18 cellular contexts compared by ENCODE assay signal in the genomic region with DNA sequence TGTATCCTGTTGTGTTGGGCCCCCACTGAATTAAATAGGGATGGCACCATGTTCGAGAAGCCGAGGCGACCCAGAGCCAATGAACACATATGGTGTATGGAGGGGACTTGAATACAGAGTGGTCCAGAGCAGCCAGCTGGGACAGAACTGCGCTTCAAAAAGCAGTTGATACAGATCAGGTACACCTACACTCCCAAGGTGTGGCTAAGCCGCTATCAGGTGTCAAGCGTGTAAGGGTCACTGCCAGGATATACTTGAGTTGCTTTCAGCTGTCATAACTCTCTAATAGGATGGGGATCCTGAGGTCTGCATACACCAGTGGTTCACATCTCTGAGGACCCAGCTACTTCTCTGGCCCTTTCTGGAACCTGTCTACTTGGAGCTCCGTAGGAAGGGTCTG. TPM values are rescaled to one million over a fixed set of nuclear protein-coding genes. Genes with fewer than 3 reads are reported as not detected.
DNase-seq lines count a peak whose midpoint lies in the region; ATAC-seq lines count a peak whose summit lies in the region.
"Had no signal": no experiment of that assay in that cellular context is flagged by ENCODE, and none has a peak within 500 bp of the region (broad histone marks: within the 10 kb centered on the region; RNA-seq: fewer than 3 reads in every experiment).

No MANE protein-coding gene starts in this region.

- peaks cover 3 to 9% (median 6%) of the 10 kb centered on the region in 3 experiments for H3K36me3 ChIP-seq in naive thymus-derived CD4-positive, alpha-beta T cell (ENCODE audit: control insufficient read depth in 2 of 3, insufficient read depth in 3 of 3, low read length in 3 of 3)
- peaks cover 10% of the 10 kb centered on the region for H3K36me3 ChIP-seq in thymus (ENCODE audit: control insufficient read depth, insufficient read depth)

- peaks cover 6% of the 10 kb centered on the region for H3K36me3 Mint-ChIP-seq in T-helper 17 cell (ENCODE audit: low read depth)
- peaks cover 4 to 12% (median 11%) of the 10 kb centered on the region in 5 donors for H3K36me3 Mint-ChIP-seq in naive thymus-derived CD4-positive, alpha-beta T cell
- H3K36me3 Mint-ChIP-seq: IgD-negative memory B cell had no signal

- no peak overlapping the region for H3K4me3 ChIP-seq in right cardiac atrium (ENCODE audit: low read length)
- H3K4me3 ChIP-seq in naive thymus-derived CD4-positive, alpha-beta T cell (ENCODE audit: low read length): no peak overlapping the region
- no peak overlapping the region for H3K4me3 ChIP-seq in thymus (ENCODE audit: low read length)

- ATAC-seq in Right ventricle myocardium superior (ENCODE audit: poor library complexity) (no peak), right cardiac atrium (no peak), T-helper 17 cell (no peak), GM21360 (IDR thresholded peaks at IDR 0.05; ENCODE audit: unreplicated experiment) (no peak)
- ATAC-seq in naive thymus-derived CD4-positive, alpha-beta T cell: no peak

- 94% methylated on average over 7 of the region's 7 CpGs for WGBS in right cardiac atrium
- WGBS in thymus: 89% methylated on average over 7 of the region's 7 CpGs

- H3K27me3 ChIP-seq in right cardiac atrium (ENCODE audit: control insufficient read depth, insufficient read depth) (no peaks in the 10 kb centered on the region), thymus (ENCODE audit: control insufficient read depth, insufficient read depth) (no peaks in the 10 kb centered on the region)
- H3K27me3 ChIP-seq in naive thymus-derived CD4-positive, alpha-beta T cell (ENCODE audit: control insufficient read depth in 2 of 2, insufficient read depth in 2 of 2, low read length in 2 of 2): no peaks in the 10 kb centered on the region

- peak overlapping the region; percentile 49 for H3K27ac Mint-ChIP-seq in T-helper 17 cell
- peak overlapping the region in 8 of 9 donors; percentile 96 to 100 (median 99) for H3K27ac Mint-ChIP-seq in naive thymus-derived CD4-positive, alpha-beta T cell
- H3K27ac Mint-ChIP-seq: H9 had no signal

- H3K4me1 ChIP-seq in right cardiac atrium (ENCODE audit: control insufficient read depth, insufficient read depth, low read length) (peaks cover 5% of the 10 kb centered on the region), thymus (ENCODE audit: control insufficient read depth, insufficient read depth, low read length) (peaks cover 77% of the 10 kb centered on the region)
- peaks cover 14 to 66% of the 10 kb centered on the region in 2 donors for H3K4me1 ChIP-seq in naive thymus-derived CD4-positive, alpha-beta T cell (ENCODE audit: control insufficient read depth in 2 of 2, insufficient read depth in 2 of 2, low read length in 2 of 2)

- CTCF ChIA-PET in naive thymus-derived CD4-positive, alpha-beta T cell (lab: Charles Lee): interaction anchor here (0.6 to 2.8 kb wide), 7 partner anchors 9 to 137 kb away, joined by 3 to 15 read pairs (median 3); no protein-coding TSS in a partner anchor

- H3K4me1 Mint-ChIP-seq in T-helper 17 cell: peaks cover 45% of the 10 kb centered on the region
- H3K4me1 Mint-ChIP-seq in naive thymus-derived CD4-positive, alpha-beta T cell: peaks cover 48 to 92% (median 84%) of the 10 kb centered on the region in 7 donors

- peaks cover 0 to 3% (median 0%) of the 10 kb centered on the region in 11 donors for H3K9me3 Mint-ChIP-seq in naive thymus-derived CD4-positive, alpha-beta T cell
- H3K9me3 Mint-ChIP-seq: CD4-positive, CD25-positive, alpha-beta regulatory T cell; H9; IgD-negative memory B cell had no signal

- intact Hi-C loops in Right ventricle myocardium superior (cut with DNase I) (no loop called here), right cardiac atrium (cut with DNase I) (no loop called here)
- intact Hi-C loops in naive thymus-derived CD4-positive, alpha-beta T cell (cut with micrococcal nuclease): loop anchor here (5.0 to 10.0 kb wide), 3 partner anchors 515 to 603 kb away; no protein-coding TSS in a partner anchor

- DNase-seq in Right ventricle myocardium superior: peak; percentile 25
- no peak for DNase-seq in right cardiac atrium
- DNase-seq in T-helper 17 cell: no peak
- no peak for DNase-seq in naive thymus-derived CD4-positive, alpha-beta T cell
- DNase-seq in NCI-H1417 (lab: John Stamatoyannopoulos, UW): no peak
- no peak for DNase-seq in HuH-7 (ENCODE audit: low spot score)
- DNase-seq: ACHN; AML-193; Calu3; CD4-positive, CD25-positive, alpha-beta regulatory T cell; DMS53; H9; NCI-H1105; NCI-H1694 treated with DMSO at 0.1 percent for 48 hours; NCI-H774 had no signal

- no peak overlapping the region for H3K4me3 Mint-ChIP-seq in T-helper 17 cell
- H3K4me3 Mint-ChIP-seq in naive thymus-derived CD4-positive, alpha-beta T cell: peak overlapping the region in 6 of 10 donors; percentile 25 to 96 (median 90)
- H3K4me3 Mint-ChIP-seq: H9 had no signal

- POLR2A ChIA-PET in naive thymus-derived CD4-positive, alpha-beta T cell (lab: Charles Lee): interaction anchor here (0.8 to 10.8 kb wide), 8 partner anchors 10 to 341 kb away, joined by 3 to 341 read pairs (median 7); a partner anchor contains a TSS

- no peaks in the 10 kb centered on the region for H3K27me3 Mint-ChIP-seq in T-helper 17 cell
- no peaks in the 10 kb centered on the region for H3K27me3 Mint-ChIP-seq in naive thymus-derived CD4-positive, alpha-beta T cell

- H3K9me3 ChIP-seq in right cardiac atrium (ENCODE audit: control insufficient read depth, low read length) (no peaks in the 10 kb centered on the region), T-helper 17 cell (ENCODE audit: control insufficient read depth, low read length, poor library complexity, severe bottlenecking) (no peaks in the 10 kb centered on the region), thymus (ENCODE audit: control insufficient read depth) (no peaks in the 10 kb centered on the region)
- H3K9me3 ChIP-seq in naive thymus-derived CD4-positive, alpha-beta T cell (ENCODE audit: control insufficient read depth in 2 of 3, low read length in 3 of 3): no peaks in the 10 kb centered on the region

- H3K27ac ChIP-seq in right cardiac atrium (ENCODE audit: low read length) (no peak overlapping the region), thymus (ENCODE audit: low read depth) (peak overlapping the region; percentile 97)
- H3K27ac ChIP-seq in naive thymus-derived CD4-positive, alpha-beta T cell (ENCODE audit: low read depth, low read length): peak overlapping the region; percentile 97

RNA-seq across cellular contexts. Expression of a gene that starts 3.2 kb away (rescaled TPM):
- total RNA-seq in Right ventricle myocardium superior (183 TPM), right cardiac atrium (100 to 1,000 TPM; 181 to 280 (median 218) TPM), T-helper 17 cell (100 to 1,000 TPM; 268 to 366 TPM)
- polyA plus RNA-seq in right cardiac atrium (116 TPM), thymus (141 TPM)
- total RNA-seq in naive thymus-derived CD4-positive, alpha-beta T cell: 100 to 1,000 TPM; 242 to 470 (median 330) TPM
- polyA plus RNA-seq in naive thymus-derived CD4-positive, alpha-beta T cell: 100 to 1,000 TPM; 268 to 412 TPM

Comparison
In these comparisons a context has a peak if more than half of its experiments do, and no peak if none do; other contexts are left out.
1. intact Hi-C loops: an anchor here in naive thymus-derived CD4-positive, alpha-beta T cell (5.0 to 10.0 kb wide); none called in Right ventricle myocardium superior and right cardiac atrium.